Comparison of ENCODE assay signal across 16 cellular contexts in the genomic region with DNA sequence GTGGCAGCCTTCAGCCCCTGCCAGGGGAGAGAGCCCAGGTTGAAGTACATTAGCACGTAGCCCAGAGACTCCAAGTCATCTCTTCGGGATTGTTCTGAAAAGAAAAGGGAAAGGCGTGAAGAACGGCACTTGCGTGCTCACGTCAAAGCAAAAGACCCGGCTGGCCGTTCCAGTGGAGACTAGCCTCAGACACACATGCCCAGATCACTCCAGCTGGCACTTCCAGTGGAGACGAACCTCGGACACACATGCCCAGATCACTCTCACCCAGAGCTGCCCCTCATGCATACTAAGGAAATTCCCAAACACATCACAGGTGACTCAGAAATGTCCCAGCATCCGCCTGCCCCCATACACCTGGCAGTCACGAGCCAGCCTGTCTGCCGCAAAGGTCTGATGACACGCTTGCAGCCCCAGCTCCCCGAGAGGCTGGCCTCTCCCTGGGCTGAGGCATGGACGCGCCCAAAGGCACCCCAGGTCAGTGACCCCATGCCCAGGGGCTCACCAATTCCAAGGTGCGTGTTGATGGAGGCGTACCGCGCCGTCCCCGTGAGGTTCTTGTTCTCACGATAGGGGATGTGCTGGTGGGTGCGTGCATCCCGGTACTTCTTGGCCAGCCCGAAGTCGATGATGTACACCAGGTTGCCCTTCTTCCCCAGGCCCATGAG. TPM values are rescaled to one million over a fixed set of nuclear protein-coding genes. Genes with fewer than 3 reads are reported as not detected.
DNase-seq lines count a peak whose midpoint lies in the region; ATAC-seq and TF ChIP-seq lines count a peak whose summit lies in the region.
"Had no signal": no experiment of that assay in that cellular context is flagged by ENCODE, and none has a peak within 500 bp of the region (broad histone marks: within the 10 kb centered on the region; RNA-seq: fewer than 3 reads in every experiment).

No MANE protein-coding gene starts in this region.

- ATAC-seq in natural killer cell (no peak), GM21528 (IDR thresholded peaks at IDR 0.05; ENCODE audit: low FRiP score, unreplicated experiment) (no peak), GM21367 (IDR thresholded peaks at IDR 0.05; ENCODE audit: unreplicated experiment) (no peak)
- no peak for ATAC-seq in natural killer cell treated with Interleukin-12 subunit alpha and Interleukin-12 subunit beta and Interleukin-15 and Interleukin-18, amount 100 ng/mL, for 72 hours
- no peak for ATAC-seq in activated T-helper 17 cell treated with anti-CD3 and anti-CD28 coated beads, Interleukin-2, amount 50 U/mL, for 72 hours (replicated peaks)
- ATAC-seq: left lobe of liver, mucosa of descending colon had no signal

- intact Hi-C loops in natural killer cell (cut with micrococcal nuclease): loop anchor here (10.0 kb wide), 1 partner anchor 48 kb away; no protein-coding TSS in a partner anchor
- intact Hi-C loops in head of caudate nucleus (cut with DNase I): no loop called here

- H3K9me3 Mint-ChIP-seq in natural killer cell: no peaks in the 10 kb centered on the region
- H3K9me3 Mint-ChIP-seq in natural killer cell treated with Interleukin-12 subunit alpha and Interleukin-12 subunit beta and Interleukin-15 and Interleukin-18, amount 100 ng/mL, for 72 hours: no peaks in the 10 kb centered on the region
- H3K9me3 Mint-ChIP-seq in activated T-helper 17 cell treated with anti-CD3 and anti-CD28 coated beads, Interleukin-2, amount 50 U/mL, for 72 hours: no peaks in the 10 kb centered on the region
- H3K9me3 Mint-ChIP-seq in immature natural killer cell: no peaks in the 10 kb centered on the region

- H3K27me3 Mint-ChIP-seq in natural killer cell (ENCODE audit: low read depth in 2 of 2) (no peaks in the 10 kb centered on the region), immature natural killer cell (ENCODE audit: low read depth in 3 of 3) (peaks cover 19 to 67% (median 33%) of the 10 kb centered on the region in 3 donors)
- no peaks in the 10 kb centered on the region for H3K27me3 Mint-ChIP-seq in natural killer cell treated with Interleukin-12 subunit alpha and Interleukin-12 subunit beta and Interleukin-15 and Interleukin-18, amount 100 ng/mL, for 72 hours
- no peaks in the 10 kb centered on the region for H3K27me3 Mint-ChIP-seq in activated T-helper 17 cell treated with anti-CD3 and anti-CD28 coated beads, Interleukin-2, amount 50 U/mL, for 72 hours

- TF ChIP-seq CTCF in natural killer cell (IDR thresholded peaks at IDR 0.05): no peak

- peaks cover 36 to 37% of the 10 kb centered on the region in 2 donors for H3K4me1 Mint-ChIP-seq in natural killer cell
- peaks cover 24 to 30% of the 10 kb centered on the region in 2 donors for H3K4me1 Mint-ChIP-seq in natural killer cell treated with Interleukin-12 subunit alpha and Interleukin-12 subunit beta and Interleukin-15 and Interleukin-18, amount 100 ng/mL, for 72 hours (ENCODE audit: low read depth in 2 of 2)
- peaks cover 12% of the 10 kb centered on the region for H3K4me1 Mint-ChIP-seq in activated T-helper 17 cell treated with anti-CD3 and anti-CD28 coated beads, Interleukin-2, amount 50 U/mL, for 72 hours
- H3K4me1 Mint-ChIP-seq in immature natural killer cell: peaks cover 36 to 37% of the 10 kb centered on the region in 2 donors

- H3K36me3 Mint-ChIP-seq in natural killer cell (peaks cover 27% of the 10 kb centered on the region), immature natural killer cell (peaks cover 20 to 47% (median 37%) of the 10 kb centered on the region in 3 donors)
- peaks cover 28% of the 10 kb centered on the region for H3K36me3 Mint-ChIP-seq in natural killer cell treated with Interleukin-12 subunit alpha and Interleukin-12 subunit beta and Interleukin-15 and Interleukin-18, amount 100 ng/mL, for 72 hours
- H3K36me3 Mint-ChIP-seq in activated T-helper 17 cell treated with anti-CD3 and anti-CD28 coated beads, Interleukin-2, amount 50 U/mL, for 72 hours (ENCODE audit: low read depth): peaks cover 81% of the 10 kb centered on the region

- peak overlapping the region; percentile 75 to 79 for H3K27ac Mint-ChIP-seq in natural killer cell
- H3K27ac Mint-ChIP-seq in natural killer cell treated with Interleukin-12 subunit alpha and Interleukin-12 subunit beta and Interleukin-15 and Interleukin-18, amount 100 ng/mL, for 72 hours: peak overlapping the region in 1 of 2 donors; percentile 48
- peak overlapping the region; percentile 66 for H3K27ac Mint-ChIP-seq in activated T-helper 17 cell treated with anti-CD3 and anti-CD28 coated beads, Interleukin-2, amount 50 U/mL, for 72 hours
- H3K27ac Mint-ChIP-seq in immature natural killer cell: peak overlapping the region; percentile 67 to 84 (median 78)

- DNase-seq in natural killer cell: no peak
- DNase-seq in natural killer cell treated with Interleukin-12 subunit alpha and Interleukin-12 subunit beta and Interleukin-15 and Interleukin-18, amount 100 ng/mL, for 72 hours (ENCODE audit: low spot score): no peak
- no peak for DNase-seq in immature natural killer cell
- DNase-seq in head of caudate nucleus: no peak
- DNase-seq in NCI-H146 treated with DMSO at 0.1 percent for 48 hours (lab: John Stamatoyannopoulos, UW; ENCODE audit: unreplicated experiment): no peak
- DNase-seq: amygdala, Calu3, NCI-H526, occipital lobe, SHP77, T-helper 2 cell had no signal

- H3K4me3 Mint-ChIP-seq in natural killer cell: no peak overlapping the region
- no peak overlapping the region for H3K4me3 Mint-ChIP-seq in natural killer cell treated with Interleukin-12 subunit alpha and Interleukin-12 subunit beta and Interleukin-15 and Interleukin-18, amount 100 ng/mL, for 72 hours
- H3K4me3 Mint-ChIP-seq in activated T-helper 17 cell treated with anti-CD3 and anti-CD28 coated beads, Interleukin-2, amount 50 U/mL, for 72 hours: no peak overlapping the region
- no peak overlapping the region for H3K4me3 Mint-ChIP-seq in immature natural killer cell

RNA-seq across cellular contexts. Expression of gene CSNK1D, which starts 20.9 kb away (rescaled TPM):
- total RNA-seq in natural killer cell: 100 to 1,000 TPM; 423 to 475 (median 468) TPM
- 100 to 1,000 TPM; 160 to 215 TPM for total RNA-seq in natural killer cell treated with Interleukin-12 subunit alpha and Interleukin-12 subunit beta and Interleukin-15 and Interleukin-18, amount 100 ng/mL, for 72 hours
- 100 to 1,000 TPM; 140 to 142 TPM for total RNA-seq in activated T-helper 17 cell treated with anti-CD3 and anti-CD28 coated beads, Interleukin-2, amount 50 U/mL, for 72 hours
- polyA plus RNA-seq in immature natural killer cell: 100 to 1,000 TPM in 1 of 3 donors, 10 to 100 TPM in 2; 48.9 to 130 (median 55.9) TPM

RNA-seq across cellular contexts. Expression of gene SLC16A3, which starts 23.8 kb away (rescaled TPM):
- total RNA-seq in natural killer cell: 100 to 1,000 TPM; 172 to 365 (median 296) TPM
- total RNA-seq in natural killer cell treated with Interleukin-12 subunit alpha and Interleukin-12 subunit beta and Interleukin-15 and Interleukin-18, amount 100 ng/mL, for 72 hours: 100 to 1,000 TPM; 241 to 534 TPM
- total RNA-seq in activated T-helper 17 cell treated with anti-CD3 and anti-CD28 coated beads, Interleukin-2, amount 50 U/mL, for 72 hours: 100 to 1,000 TPM; 167 to 309 TPM
- 10 to 100 TPM in 1 of 3 donors, 1 to 10 TPM in 2; 5.8 to 12.2 (median 6.8) TPM for polyA plus RNA-seq in immature natural killer cell

RNA-seq across cellular contexts. Expression of gene CCDC57, which starts 40.0 kb away (rescaled TPM):
- 10 to 100 TPM; 69.7 to 79.2 (median 75.1) TPM for total RNA-seq in natural killer cell
- total RNA-seq in natural killer cell treated with Interleukin-12 subunit alpha and Interleukin-12 subunit beta and Interleukin-15 and Interleukin-18, amount 100 ng/mL, for 72 hours: 10 to 100 TPM; 34.0 to 82.2 TPM
- 10 to 100 TPM; 36.9 to 37.7 TPM for total RNA-seq in activated T-helper 17 cell treated with anti-CD3 and anti-CD28 coated beads, Interleukin-2, amount 50 U/mL, for 72 hours
- 10 to 100 TPM; 27.7 to 65.8 (median 28.8) TPM for polyA plus RNA-seq in immature natural killer cell
